ENCODE assay signal across 10 cellular contexts in genomic region chr11:67006029-67006884, GRCh38. TPM values are rescaled to one million over a fixed set of nuclear protein-coding genes. Genes with fewer than 3 reads are reported as not detected.
A peak's percentile ranks its signal among the peaks of the same experiment; 100 is the strongest.
DNase-seq lines count a peak whose midpoint lies in the region; ATAC-seq and TF ChIP-seq lines count a peak whose summit lies in the region.
"Had no signal": no experiment of that assay in that cellular context is flagged by ENCODE, and none has a peak within 500 bp of the region (broad histone marks: within the 10 kb centered on the region; RNA-seq: fewer than 3 reads in every experiment).

No MANE protein-coding gene starts in this region.

- H3K9me3 Mint-ChIP-seq in activated naive CD8-positive, alpha-beta T cell treated with anti-CD3 and anti-CD28 coated beads, Interleukin-2, amount 50 U/mL, for 24 hours = no peaks in the 10 kb centered on the region

- TF ChIP-seq CTCF in GM13976 (IDR thresholded peaks at IDR 0.05; ENCODE audit: borderline replicate concordance, control extremely low read depth, extremely low read depth, insufficient read depth, missing control alignments) = no peak

- H2BK12ac ChIP-seq in neuronal stem cell (ENCODE audit: low read length) = no peak overlapping the region

- H3K36me3 ChIP-seq in MG63 = no peaks in the 10 kb centered on the region
- H3K36me3 ChIP-seq in neuronal stem cell (replicated peaks in 1 of 2; ENCODE audit: control insufficient read depth in 2 of 2, insufficient read depth in 2 of 2, low read length in 2 of 2) = no peaks in the 10 kb centered on the region

- H3K14ac ChIP-seq in neuronal stem cell (ENCODE audit: low read length) = no peak overlapping the region

- H3K36me3 Mint-ChIP-seq in activated naive CD8-positive, alpha-beta T cell treated with anti-CD3 and anti-CD28 coated beads, Interleukin-2, amount 50 U/mL, for 24 hours (ENCODE audit: low read depth) = no peaks in the 10 kb centered on the region
- H3K36me3 Mint-ChIP-seq: naive thymus-derived CD4-positive, alpha-beta T cell had no signal

- peak; percentile 68 for DNase-seq in DMS 273 (lab: John Stamatoyannopoulos, UW; ENCODE audit: unreplicated experiment)
- no peak for DNase-seq in DMS 273 treated with DMSO at 0.1 percent for 48 hours (lab: John Stamatoyannopoulos, UW)
- DNase-seq in MG63 = peak; percentile 48
- DNase-seq in activated naive CD8-positive, alpha-beta T cell treated with anti-CD3 and anti-CD28 coated beads, Interleukin-2, amount 50 U/mL, for 24 hours = peak; percentile 14
- no peak for DNase-seq in neuronal stem cell (ENCODE audit: low spot score)
- no peak for DNase-seq in activated gamma-delta T cell treated with Interleukin-2 at 50 U/mL for 16 hours
- no peak for DNase-seq in GM13976 (ENCODE audit: low spot score)
- no peak for DNase-seq in GOT3 (lab: John Stamatoyannopoulos, UW)

- H4K8ac ChIP-seq in neuronal stem cell (ENCODE audit: low read depth, low read length) = peak overlapping the region; percentile 44

- H4K91ac ChIP-seq in neuronal stem cell (ENCODE audit: low read depth, low read length, poor library complexity) = no peak overlapping the region

- H2BK5ac ChIP-seq in neuronal stem cell (ENCODE audit: low read length) = no peak overlapping the region

- peak overlapping the region; percentile 77 for H2AFZ ChIP-seq in neuronal stem cell (ENCODE audit: low read length)

- no peak overlapping the region for H3K4me3 Mint-ChIP-seq in activated naive CD8-positive, alpha-beta T cell treated with anti-CD3 and anti-CD28 coated beads, Interleukin-2, amount 50 U/mL, for 24 hours
- H3K4me3 Mint-ChIP-seq: naive thymus-derived CD4-positive, alpha-beta T cell had no signal

- no peak overlapping the region for H3K4ac ChIP-seq in neuronal stem cell (ENCODE audit: low read length)

- in situ Hi-C loops in GM13976 (cut with MboI; ENCODE audit: low sequenced_read_pairs, unreplicated experiment) = no loop called here

- peaks cover 10 to 17% of the 10 kb centered on the region in 2 donors for H3K4me1 ChIP-seq in neuronal stem cell (ENCODE audit: control insufficient read depth in 2 of 2, insufficient read depth in 1 of 2, low read depth in 1 of 2, low read length in 2 of 2)

- no peak overlapping the region for H2AK5ac ChIP-seq in neuronal stem cell (ENCODE audit: low read depth, low read length)

- no peak overlapping the region for H2BK15ac ChIP-seq in neuronal stem cell (ENCODE audit: low read length)

- no peak for ATAC-seq in activated naive CD8-positive, alpha-beta T cell treated with anti-CD3 and anti-CD28 coated beads, Interleukin-2, amount 50 U/mL, for 24 hours
- ATAC-seq: naive thymus-derived CD4-positive, alpha-beta T cell had no signal

- no peak overlapping the region for H3K9ac ChIP-seq in neuronal stem cell (ENCODE audit: low read depth, low read length, poor library complexity)

- H3K79me1 ChIP-seq in neuronal stem cell (ENCODE audit: low read depth, low read length) = no peaks in the 10 kb centered on the region

- H3K27ac ChIP-seq in neuronal stem cell (replicated peaks; ENCODE audit: low read length) = no peak overlapping the region
- H3K27ac ChIP-seq: 22Rv1 had no signal

- H2BK120ac ChIP-seq in neuronal stem cell (ENCODE audit: low read depth, low read length) = no peak overlapping the region

- H3K9me3 ChIP-seq in MG63 (no peaks in the 10 kb centered on the region), neuronal stem cell (replicated peaks in 1 of 2; ENCODE audit: control insufficient read depth in 2 of 2, insufficient read depth in 1 of 2, low read depth in 1 of 2, low read length in 2 of 2) (no peaks in the 10 kb centered on the region)

- H3K4me2 ChIP-seq in neuronal stem cell (ENCODE audit: insufficient read depth, low read length, poor library complexity, severe bottlenecking) = no peak overlapping the region

- WGBS in neuronal stem cell (ENCODE audit: extremely low coverage in 2 of 2, insufficient read length in 2 of 2, insufficient replicate concordance in 1 of 2), 2 donors = no CpG with 5 or more reads among the region's 14 CpGs

- no peak overlapping the region for H3K23ac ChIP-seq in neuronal stem cell (ENCODE audit: low read depth, low read length, poor library complexity)

- no peak overlapping the region for H3K27ac Mint-ChIP-seq in activated naive CD8-positive, alpha-beta T cell treated with anti-CD3 and anti-CD28 coated beads, Interleukin-2, amount 50 U/mL, for 24 hours

- H3K4me3 ChIP-seq in MG63 (no peak overlapping the region), neuronal stem cell (ENCODE audit: low read length in 2 of 2) (no peak overlapping the region)

- H3K27me3 ChIP-seq in MG63 (no peaks in the 10 kb centered on the region), neuronal stem cell (ENCODE audit: control insufficient read depth in 3 of 3, insufficient read depth in 3 of 3, low read depth in 1 of 3, low read length in 3 of 3) (peaks cover 0 to 4% (median 0%) of the 10 kb centered on the region in 3 experiments)

- H3K4me1 Mint-ChIP-seq in activated naive CD8-positive, alpha-beta T cell treated with anti-CD3 and anti-CD28 coated beads, Interleukin-2, amount 50 U/mL, for 24 hours = peaks cover 2% of the 10 kb centered on the region

- H3K27me3 Mint-ChIP-seq in activated naive CD8-positive, alpha-beta T cell treated with anti-CD3 and anti-CD28 coated beads, Interleukin-2, amount 50 U/mL, for 24 hours = no peaks in the 10 kb centered on the region

- no peak overlapping the region for H3K18ac ChIP-seq in neuronal stem cell (ENCODE audit: low read length)

RNA-seq across cellular contexts. Expression of gene SYT12, which starts 16.7 kb away (rescaled TPM):
- total RNA-seq in MG63 (2014; rRNA removed; shearing (Covaris generic); ENCODE audit: low replicate concordance) = 0.54 and 1.2 TPM in 2 replicates
- 0.33 TPM for polyA plus RNA-seq in neuronal stem cell (2013, experiment 1 of 2)
- polyA plus RNA-seq in neuronal stem cell (2013, experiment 2 of 2) = 0.33 TPM
- total RNA-seq: naive thymus-derived CD4-positive, alpha-beta T cell had no signal
- polyA plus RNA-seq: naive thymus-derived CD4-positive, alpha-beta T cell had no signal

RNA-seq across cellular contexts. Expression of gene C11orf86, which starts 31.2 kb away (rescaled TPM):
- 0.59 TPM in 1 of 2 replicates, not detected in the other for total RNA-seq in MG63 (2014; rRNA removed; shearing (Covaris generic); ENCODE audit: low replicate concordance)
- not detected for polyA plus RNA-seq in neuronal stem cell (2013, experiment 1 of 2)
- not detected for polyA plus RNA-seq in neuronal stem cell (2013, experiment 2 of 2)
- total RNA-seq: naive thymus-derived CD4-positive, alpha-beta T cell had no signal
- polyA plus RNA-seq: naive thymus-derived CD4-positive, alpha-beta T cell had no signal

RNA-seq across cellular contexts. Expression of gene PC, which starts 48.1 kb away (rescaled TPM):
- total RNA-seq in MG63 (2014; rRNA removed; shearing (Covaris generic); ENCODE audit: low replicate concordance) = 7.6 and 13.0 TPM in 2 replicates
- 6.1 TPM for polyA plus RNA-seq in neuronal stem cell (2013, experiment 1 of 2)
- 5.8 TPM for polyA plus RNA-seq in neuronal stem cell (2013, experiment 2 of 2)

RNA-seq across cellular contexts. Expression of gene RHOD, which starts 50.4 kb away (rescaled TPM):
- 27.9 and 85.6 TPM in 2 replicates for total RNA-seq in MG63 (2014; rRNA removed; shearing (Covaris generic); ENCODE audit: low replicate concordance)
- polyA plus RNA-seq in neuronal stem cell (2013, experiment 1 of 2) = 6.5 TPM
- 6.2 TPM for polyA plus RNA-seq in neuronal stem cell (2013, experiment 2 of 2)

Comparison
In these comparisons a context has a peak if more than half of its experiments do, and no peak if none do; other contexts are left out.
1. DNase-seq: peak in DMS 273 (single experiment), MG63 (single experiment) and activated naive CD8-positive, alpha-beta T cell treated with anti-CD3 and anti-CD28 coated beads, Interleukin-2, amount 50 U/mL, for 24 hours (single experiment); none in DMS 273 treated with DMSO at 0.1 percent for 48 hours (single experiment), neuronal stem cell (single experiment), activated gamma-delta T cell treated with Interleukin-2 at 50 U/mL for 16 hours (single experiment), GM13976 (single experiment) and GOT3 (single experiment).